20 cellular contexts compared by ENCODE assay signal in genomic region chrX:144040793-144041192, GRCh38.
"Had no signal": no experiment of that assay in that cellular context is flagged by ENCODE, and none has a peak within 500 bp of the region (broad histone marks: within the 10 kb centered on the region; RNA-seq: fewer than 3 reads in every experiment).

No MANE protein-coding gene starts in this region.

- H3K27ac ChIP-seq: RWPE1 had no signal

- ATAC-seq: Panc1, PC-3 had no signal

- H3K9me3 ChIP-seq: SK-N-SH had no signal

- DNase-seq: KBM-7; MV-4-11; NCI-H1048; NCI-H1105; NCI-H1417 treated with DMSO at 0.1 percent for 48 hours; NCI-H146; NCI-H1694 treated with DMSO at 0.1 percent for 48 hours; NCI-H1930; NCI-H2081; NCI-H2107; NCI-H2227 treated with DMSO at 0.1 percent for 48 hours; NCI-H524; NCI-H526 treated with DMSO at 0.1 percent for 48 hours; NK-92 treated with Interleukin-12 subunit alpha and Interleukin-12 subunit beta, amount 100 ng/mL, for 24 hours; PC-3; SHP77; SK-N-SH; SW 1271 had no signal
